In genomic region chr9:12955510-12956163, GRCh38 we compare ENCODE assay signal across 1 cellular context.
TF ChIP-seq lines count a peak whose summit lies in the region.

No MANE protein-coding gene starts in this region.

TF ChIP-seq in WTC11, 78 proteins besides CTCF, POLR2A, EP300 and RAD21 (continued from another document):
- TF ChIP-seq, protein P1, sequence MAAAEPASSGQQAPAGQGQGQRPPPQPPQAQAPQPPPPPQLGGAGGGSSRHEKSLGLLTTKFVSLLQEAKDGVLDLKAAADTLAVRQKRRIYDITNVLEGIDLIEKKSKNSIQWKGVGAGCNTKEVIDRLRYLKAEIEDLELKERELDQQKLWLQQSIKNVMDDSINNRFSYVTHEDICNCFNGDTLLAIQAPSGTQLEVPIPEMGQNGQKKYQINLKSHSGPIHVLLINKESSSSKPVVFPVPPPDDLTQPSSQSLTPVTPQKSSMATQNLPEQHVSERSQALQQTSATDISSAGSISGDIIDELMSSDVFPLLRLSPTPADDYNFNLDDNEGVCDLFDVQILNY (CRISPR knock-in tag; IDR thresholded peaks at IDR 0.05) = no peak
- TF ChIP-seq ZNF416 (CRISPR knock-in tag; IDR thresholded peaks at IDR 0.05) = 0 out of 2 replicates have a peak, but pooled peaks have one; percentile 31
TF ChIP-seq in WTC11: peak in this region for 6.
